16 cellular contexts compared by ENCODE assay signal in the genomic region with DNA sequence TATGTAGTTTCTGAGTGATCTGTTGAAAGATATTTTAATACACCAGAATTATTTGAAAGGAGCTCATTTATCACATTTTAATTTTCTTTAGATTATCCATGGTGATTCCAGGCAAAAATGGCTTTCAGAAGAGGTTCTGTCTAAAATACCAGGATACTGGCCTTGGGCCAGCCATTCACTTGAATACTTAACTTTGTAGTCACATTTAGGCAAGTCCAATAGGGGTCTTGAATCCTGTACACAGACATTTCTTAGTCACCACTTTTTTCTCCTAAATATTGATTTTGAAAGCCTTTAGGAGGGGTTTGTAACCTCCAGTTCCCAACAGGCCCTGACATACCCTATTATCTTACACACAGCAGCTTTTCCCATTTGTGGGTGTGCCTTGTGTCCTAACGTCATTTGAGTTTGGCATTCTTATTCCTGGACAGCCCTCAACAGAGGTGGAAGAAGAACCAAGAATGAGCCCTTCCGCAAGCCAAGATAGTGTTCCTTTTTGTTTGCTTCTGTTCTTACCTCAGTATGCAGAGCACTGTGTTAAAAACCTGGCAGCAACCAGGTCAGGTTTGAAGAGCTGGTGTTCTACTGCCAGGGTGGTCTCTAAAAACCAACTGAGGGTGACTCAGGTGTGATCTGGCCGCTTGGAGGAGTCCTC. TPM values are rescaled to one million over a fixed set of nuclear protein-coding genes. Genes with fewer than 3 reads are reported as not detected.
DNase-seq lines count a peak whose midpoint lies in the region; ATAC-seq and TF ChIP-seq lines count a peak whose summit lies in the region.
"Had no signal": no experiment of that assay in that cellular context is flagged by ENCODE, and none has a peak within 500 bp of the region (broad histone marks: within the 10 kb centered on the region; RNA-seq: fewer than 3 reads in every experiment).

No MANE protein-coding gene starts in this region.

- no peak overlapping the region for H3K23ac ChIP-seq in mesenchymal stem cell (ENCODE audit: low read length in 2 of 2)

- H3K4me3 ChIP-seq in MG63 = no peak overlapping the region
- no peak overlapping the region for H3K4me3 ChIP-seq in mesenchymal stem cell (ENCODE audit: insufficient read depth in 1 of 2, low read depth in 1 of 2, low read length in 2 of 2)
- H3K4me3 ChIP-seq in heart right ventricle = no peak overlapping the region
- H3K4me3 ChIP-seq in aorta (ENCODE audit: low read length in 2 of 2) = no peak overlapping the region
- H3K4me3 ChIP-seq: colonic mucosa, GM23338, right lobe of liver, thyroid gland had no signal

- H3K4me2 ChIP-seq in mesenchymal stem cell (ENCODE audit: low read length, poor library complexity, severe bottlenecking) = no peak overlapping the region
- H3K4me2 ChIP-seq: GM23338 had no signal

- DNase-seq in Daoy (ENCODE audit: low read depth) (peak; percentile 50), MG63 (peak; percentile 14), dermis blood vessel endothelial cell (peak; percentile 34), mesenchymal stem cell (peak; percentile 38), heart right ventricle (no peak), AG08395 (ENCODE audit: low spot score) (no peak), aorta (no peak)
- DNase-seq: activated naive CD4-positive, alpha-beta T cell; anterior cingulate cortex; colonic mucosa; left ventricle myocardium superior; right lobe of liver; stimulated activated naive CD4-positive, alpha-beta T cell; thyroid gland had no signal

- no peaks in the 10 kb centered on the region for H3K36me3 ChIP-seq in MG63
- peaks cover 0 to 13% of the 10 kb centered on the region in 2 experiments for H3K36me3 ChIP-seq in mesenchymal stem cell (ENCODE audit: control insufficient read depth in 1 of 2, insufficient read depth in 2 of 2, low read depth in 1 of 2, low read length in 2 of 2)
- H3K36me3 ChIP-seq in heart right ventricle = no peaks in the 10 kb centered on the region
- no peaks in the 10 kb centered on the region for H3K36me3 ChIP-seq in aorta (ENCODE audit: control insufficient read depth in 1 of 2, insufficient read depth in 2 of 2, low read length in 1 of 2)
- H3K36me3 ChIP-seq: colonic mucosa, right lobe of liver, thyroid gland had no signal

- H3K79me1 ChIP-seq in mesenchymal stem cell (replicated peaks; ENCODE audit: low read length, poor library complexity, severe bottlenecking) = peaks cover 12% of the 10 kb centered on the region

- WGBS in mesenchymal stem cell = 87% methylated on average over 2 of the region's 3 CpGs
- WGBS in heart right ventricle, 2 donors = 66 to 84% methylated on average over 3 of the region's 3 CpGs
- WGBS in aorta, 2 donors = 60 to 82% methylated on average over 3 of the region's 3 CpGs

- H2BK12ac ChIP-seq in mesenchymal stem cell (ENCODE audit: low read length in 2 of 2) = no peak overlapping the region

- H2AK5ac ChIP-seq in mesenchymal stem cell (ENCODE audit: low read length, severe bottlenecking) = no peak overlapping the region

- H4K8ac ChIP-seq in mesenchymal stem cell (ENCODE audit: low read length) = no peak overlapping the region

- TF ChIP-seq CTCF in heart right ventricle (IDR thresholded peaks at IDR 0.05) = no peak

- no peak overlapping the region for H2AFZ ChIP-seq in mesenchymal stem cell (ENCODE audit: low read depth, low read length)
- H2AFZ ChIP-seq: GM23338 had no signal

- no peak overlapping the region for H2BK120ac ChIP-seq in mesenchymal stem cell (ENCODE audit: low read depth, low read length)

- no peak for ATAC-seq in heart right ventricle
- no peak for ATAC-seq in HG03457 (IDR thresholded peaks at IDR 0.05; ENCODE audit: unreplicated experiment)
- no peak for ATAC-seq in aorta (ENCODE audit: low FRiP score)
- ATAC-seq: GM23338, left ventricle myocardium superior had no signal

- peak overlapping the region; percentile 18 for H4K91ac ChIP-seq in mesenchymal stem cell (ENCODE audit: low read length)

- H3K4ac ChIP-seq in mesenchymal stem cell (ENCODE audit: low read depth in 1 of 2, low read length in 2 of 2) = no peak overlapping the region

- H3K27me3 ChIP-seq in MG63 = no peaks in the 10 kb centered on the region
- no peaks in the 10 kb centered on the region for H3K27me3 ChIP-seq in mesenchymal stem cell (ENCODE audit: control insufficient read depth in 1 of 2, insufficient read depth in 1 of 2, low read length in 2 of 2)
- no peaks in the 10 kb centered on the region for H3K27me3 ChIP-seq in heart right ventricle
- H3K27me3 ChIP-seq in aorta (ENCODE audit: control insufficient read depth in 1 of 2, insufficient read depth in 2 of 2, low read length in 1 of 2) = no peaks in the 10 kb centered on the region
- H3K27me3 ChIP-seq: colonic mucosa, right lobe of liver, thyroid gland had no signal

- no peak overlapping the region for H2BK15ac ChIP-seq in mesenchymal stem cell (ENCODE audit: low read depth, poor library complexity, severe bottlenecking)

- H3K4me1 ChIP-seq in mesenchymal stem cell (ENCODE audit: control insufficient read depth, insufficient read depth, low read depth, low read length) (peaks cover 4% of the 10 kb centered on the region), heart right ventricle (peaks cover 5 to 68% (median 30%) of the 10 kb centered on the region in 9 donors), aorta (ENCODE audit: control insufficient read depth in 1 of 2, insufficient read depth in 2 of 2, low read length in 2 of 2) (peaks cover 4% of the 10 kb centered on the region in 2 donors)
- H3K4me1 ChIP-seq: colonic mucosa, right lobe of liver had no signal

- no peak overlapping the region for H3K9ac ChIP-seq in mesenchymal stem cell (ENCODE audit: low read length)

- intact Hi-C loops in heart right ventricle (cut with DNase I) (loop anchor here in 4 of 10 donors (5.0 to 10.0 kb wide), 4 partner anchors 53 to 63 kb away; no protein-coding TSS in a partner anchor), aorta (cut with DNase I) (no loop called here)

- H3K14ac ChIP-seq in mesenchymal stem cell (ENCODE audit: low read length in 2 of 2) = peak overlapping the region in 1 of 2 experiments; percentile 48

- H3K9me3 ChIP-seq in MG63 = no peaks in the 10 kb centered on the region
- H3K9me3 ChIP-seq in mesenchymal stem cell (ENCODE audit: control insufficient read depth, low read length) = no peaks in the 10 kb centered on the region
- H3K9me3 ChIP-seq in heart right ventricle = no peaks in the 10 kb centered on the region
- H3K9me3 ChIP-seq in aorta (ENCODE audit: control insufficient read depth, low read length) = no peaks in the 10 kb centered on the region
- H3K9me3 ChIP-seq: colonic mucosa, right lobe of liver, thyroid gland had no signal

- H3K27ac ChIP-seq in mesenchymal stem cell (ENCODE audit: low read length, poor library complexity, severe bottlenecking) (no peak overlapping the region), heart right ventricle (peak overlapping the region in 1 of 10 donors; percentile 24), aorta (ENCODE audit: low read depth in 1 of 2, low read length in 2 of 2) (no peak overlapping the region)
- H3K27ac ChIP-seq: colonic mucosa, right lobe of liver, thyroid gland had no signal

- no peak overlapping the region for H2BK5ac ChIP-seq in mesenchymal stem cell (ENCODE audit: low read depth, low read length, poor library complexity, severe bottlenecking)

- peak overlapping the region in 1 of 2 experiments; percentile 3 for H3K18ac ChIP-seq in mesenchymal stem cell (ENCODE audit: low read depth in 1 of 2, low read length in 2 of 2)

RNA-seq across cellular contexts. Expression of a gene that starts 19.5 kb away (rescaled TPM):
- 22.6 and 35.8 TPM in 2 replicates for total RNA-seq in Daoy (2014; rRNA removed; shearing (Covaris generic))
- total RNA-seq in MG63 (2014; rRNA removed; shearing (Covaris generic); ENCODE audit: low replicate concordance) = 28.3 and 41.5 TPM in 2 replicates
- total RNA-seq in dermis blood vessel endothelial cell (2.2 and 3.7 TPM in 2 replicates), heart right ventricle (10 to 100 TPM in 3 of 10 donors, 1 to 10 TPM in 4, under 1 TPM in 3; 0.64 to 62.1 (median 4.3) TPM), aorta (10 to 100 TPM; 33.0 to 84.6 TPM)
- 16.6 TPM for polyA plus RNA-seq in mesenchymal stem cell (2013, experiment 1 of 2)
- 16.7 TPM for polyA plus RNA-seq in mesenchymal stem cell (2013, experiment 2 of 2)
- polyA plus RNA-seq in heart right ventricle (1 to 10 TPM; 2.6 to 3.2 TPM), aorta (10 to 100 TPM; 19.4 to 33.4 TPM)

Comparison
In these comparisons a context has a peak if more than half of its experiments do, and no peak if none do; other contexts are left out.
1. DNase-seq: peak in Daoy (single experiment), MG63 (single experiment), dermis blood vessel endothelial cell (single experiment) and mesenchymal stem cell (single experiment); none in heart right ventricle (0 of 2), AG08395 (single experiment) and aorta (0 of 2).